Comparison of ENCODE assay signal across 30 cellular contexts in the genomic region with DNA sequence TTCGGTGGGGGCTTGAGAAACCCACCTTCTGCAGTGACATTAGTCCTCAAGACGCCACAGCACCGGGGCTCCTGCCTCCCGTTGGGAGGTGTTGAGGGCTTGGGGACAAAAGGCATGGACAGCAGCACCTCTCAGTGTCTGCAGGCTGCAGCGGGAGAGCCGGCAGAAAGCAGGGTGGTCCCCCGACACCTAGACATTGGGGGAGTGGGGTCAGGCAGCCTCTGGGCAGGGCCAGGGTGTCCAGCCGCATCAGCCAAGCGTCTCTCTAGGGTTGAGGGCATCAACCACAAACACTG.
"Had no signal": no experiment of that assay in that cellular context is flagged by ENCODE, and none has a peak within 500 bp of the region (broad histone marks: within the 10 kb centered on the region; RNA-seq: fewer than 3 reads in every experiment).

No MANE protein-coding gene starts in this region.

- H3K4me1 ChIP-seq: adrenal gland had no signal

- H3K9me3 ChIP-seq: adrenal gland, body of pancreas, esophagus muscularis mucosa, gastroesophageal sphincter had no signal

- FAIRE-seq: colon had no signal

- H3K27me3 ChIP-seq: body of pancreas had no signal

- DNase-seq: activated B cell treated with CpG ODN at 0.5 μM for 24 hours; activated CD4-positive, alpha-beta T cell treated with anti-CD3 and anti-CD28 coated beads for 48 hours; activated CD4-positive, alpha-beta T cell treated with anti-CD3 and anti-CD28 coated beads, Interleukin-2, amount 50 U/mL, for 1 hour; activated CD4-positive, alpha-beta T cell treated with anti-CD3 and anti-CD28 coated beads, Interleukin-2, amount 50 U/mL, for 48 hours; activated CD8-positive, alpha-beta memory T cell treated with anti-CD3 and anti-CD28 coated beads for 24 hours; activated CD8-positive, alpha-beta T cell treated with anti-CD3 and anti-CD28 coated beads for 36 hours; activated effector memory CD4-positive, alpha-beta T cell treated with anti-CD3 and anti-CD28 coated beads, Interleukin-2, amount 50 U/mL, for 16 hours; activated naive CD4-positive, alpha-beta T cell treated with anti-CD3 and anti-CD28 coated beads for 36 hours; activated naive CD8-positive, alpha-beta T cell treated with anti-CD3 and anti-CD28 coated beads for 36 hours; activated naive CD8-positive, alpha-beta T cell treated with anti-CD3 and anti-CD28 coated beads, Interleukin-2, amount 50 U/mL, for 24 hours; activated T-cell treated with anti-CD3 and anti-CD28 coated beads, Interleukin-2, amount 50 U/mL, for 48 hours; adrenal gland; amygdala; body of pancreas; caudate nucleus; cortex of kidney; dermis blood vessel endothelial cell; effector CD4-positive, alpha-beta T cell; effector memory CD8-positive, alpha-beta T cell; erythroblast; foreskin melanocyte; head of caudate nucleus; T-helper 1 cell; T-helper 17 cell; T1000; WERI-Rb-1 had no signal

- H3K27ac ChIP-seq: adrenal gland, body of pancreas, esophagus muscularis mucosa, gastroesophageal sphincter, WERI-Rb-1 had no signal

- H3K36me3 ChIP-seq: adrenal gland, esophagus muscularis mucosa, gastroesophageal sphincter, WERI-Rb-1 had no signal

- ATAC-seq: activated CD4-positive, CD25-positive, alpha-beta regulatory T cell treated with anti-CD3 and anti-CD28 coated beads, Interleukin-2, amount 50 U/mL, for 24 hours; activated CD8-positive, alpha-beta T cell treated with anti-CD3 and anti-CD28 coated beads for 36 hours; activated naive CD8-positive, alpha-beta T cell treated with anti-CD3 and anti-CD28 coated beads, Interleukin-2, amount 50 U/mL, for 24 hours; body of pancreas; effector memory CD8-positive, alpha-beta T cell; gastroesophageal sphincter; T-helper 17 cell had no signal

- H3K4me3 ChIP-seq: adrenal gland, body of pancreas, esophagus muscularis mucosa, gastroesophageal sphincter had no signal
